In genomic region chr10:1732501-1733123, GRCh38 we compare ENCODE assay signal across 25 cellular contexts. TPM values are rescaled to one million over a fixed set of nuclear protein-coding genes. Genes with fewer than 3 reads are reported as not detected.
DNase-seq lines count a peak whose midpoint lies in the region; ATAC-seq, FAIRE-seq and TF ChIP-seq lines count a peak whose summit lies in the region.
"Had no signal": no experiment of that assay in that cellular context is flagged by ENCODE, and none has a peak within 500 bp of the region (broad histone marks: within the 10 kb centered on the region; RNA-seq: fewer than 3 reads in every experiment).

No MANE protein-coding gene starts in this region.

- H3K9me3 ChIP-seq in GM12878 (replicated peaks; ENCODE audit: control insufficient read depth, insufficient read depth, low read length) (no peaks in the 10 kb centered on the region), left lung (no peaks in the 10 kb centered on the region)
- H3K9me3 ChIP-seq: heart right ventricle, psoas muscle, testis, vagina had no signal

- H3K4me1 ChIP-seq in GM12878 (ENCODE audit: control insufficient read depth, insufficient read depth, low read length) (no peaks in the 10 kb centered on the region), left lung (peaks cover 0 to 6% of the 10 kb centered on the region in 2 donors)
- H3K4me1 ChIP-seq: psoas muscle had no signal

- no peaks in the 10 kb centered on the region for H3K9me3 Mint-ChIP-seq in activated naive CD4-positive, alpha-beta T cell treated with anti-CD3 and anti-CD28 coated beads, Interleukin-2, amount 50 U/mL, for 72 hours
- H3K9me3 Mint-ChIP-seq: activated CD4-positive, alpha-beta T cell treated with anti-CD3 and anti-CD28 coated beads, Interleukin-2, amount 10 ng/mL, durations not matched to agents 24 days and 14 days; activated T-cell treated with anti-CD3 and anti-CD28 coated beads, Interleukin-2, amount 50 U/mL, for 4 hours had no signal

- POLR2A ChIA-PET in GM12878 (lab: Charles Lee): interaction anchor here (0.5 to 1.1 kb wide), 4 partner anchors 22 to 683 kb away, joined by 3 to 4 read pairs (median 3); no protein-coding TSS in a partner anchor

- H3K27me3 ChIP-seq in GM12878 (replicated peaks in 1 of 2; ENCODE audit: control insufficient read depth in 2 of 2, insufficient read depth in 2 of 2, low read length in 1 of 2) (no peaks in the 10 kb centered on the region), left lung (peaks cover 34 to 93% of the 10 kb centered on the region in 2 donors)
- H3K27me3 ChIP-seq: testis had no signal

- peak overlapping the region; percentile 62; the same call in 1 of the 2 replicates for H3K4me3 ChIP-seq in GM08714 (ENCODE audit: low read length)
- H3K4me3 ChIP-seq in GM12878: peak overlapping the region; percentile 50; the same call in 1 of the 2 replicates
- H3K4me3 ChIP-seq in left lung: no peak overlapping the region
- H3K4me3 ChIP-seq: heart right ventricle, psoas muscle, testis, vagina had no signal

- DNase-seq in GM12891 (ENCODE audit: insufficient read length, low spot score) (no peak), GM12878 (ENCODE audit: low read depth, low spot score) (no peak), left lung (peak in 1 of 2 donors; percentile 61), nucleus accumbens (lab: John Stamatoyannopoulos, UW) (no peak)
- DNase-seq in activated naive CD4-positive, alpha-beta T cell treated with anti-CD3 and anti-CD28 coated beads, Interleukin-2, amount 50 U/mL, for 72 hours (ENCODE audit: low spot score in 2 of 2): no peak
- DNase-seq in effector CD4-positive, alpha-beta T cell: no peak
- DNase-seq: activated CD4-positive, alpha-beta T cell treated with anti-CD3 and anti-CD28 coated beads, Interleukin-2, amount 10 ng/mL, durations not matched to agents 24 days and 14 days; activated T-cell treated with anti-CD3 and anti-CD28 coated beads, Interleukin-2, amount 50 U/mL, for 4 hours; Calu3; foreskin fibroblast; heart right ventricle; Kasumi-1; NCI-H187 treated with DMSO at 0.1 percent for 48 hours; NCI-H226; NCI-H774; psoas muscle; stimulated activated naive CD4-positive, alpha-beta T cell treated with Interleukin-2 at 50 U/mL for 16 hours; testis had no signal

- no peak overlapping the region for H3K27ac ChIP-seq in GM12878 (ENCODE audit: control insufficient read depth, insufficient read depth)
- H3K27ac ChIP-seq in left lung: no peak overlapping the region
- H3K27ac ChIP-seq: C4-2B, epithelial cell of prostate, heart right ventricle, psoas muscle, testis, vagina had no signal

- TF ChIP-seq EP300 in GM12878 (IDR thresholded peaks at IDR 0.05; ENCODE audit: borderline replicate concordance in 1 of 2, control insufficient read depth in 1 of 2, low read depth in 2 of 2, low read length in 2 of 2): no peak

- H3K9ac ChIP-seq in GM12878 (ENCODE audit: control insufficient read depth, insufficient read depth, low read length): no peak overlapping the region

- TF ChIP-seq POLR2A in GM12891 (IDR thresholded peaks at IDR 0.05; ENCODE audit: low read depth, low read length) (no peak), GM12878 (IDR thresholded peaks at IDR 0.05; ENCODE audit: low read depth, low read length) (no peak)

- in situ Hi-C loops in GM12878 (cut with MboI): no loop called here

- ATAC-seq in GM12878 (no peak), left lung (peak; percentile 54), GM18858 (IDR thresholded peaks at IDR 0.05; ENCODE audit: unreplicated experiment) (no peak)
- ATAC-seq in activated naive CD4-positive, alpha-beta T cell treated with anti-CD3 and anti-CD28 coated beads, Interleukin-2, amount 50 U/mL, for 72 hours: no peak
- ATAC-seq: activated T-cell treated with anti-CD3 and anti-CD28 coated beads, Interleukin-2, amount 50 U/mL, for 4 hours; heart right ventricle; psoas muscle; Right ventricle myocardium inferior had no signal

- RAD21 ChIA-PET in GM12878 (lab: Charles Lee; ENCODE audit: unreplicated experiment): interaction anchor here (1.2 to 3.1 kb wide), 5 partner anchors 11 to 312 kb away, joined by 3 to 21 read pairs (median 5); no protein-coding TSS in a partner anchor

- 66% methylated on average over 20 of the region's 20 CpGs for WGBS in GM12878 (ENCODE audit: insufficient coverage, insufficient replicate concordance, low lambda C conversion rate, missing lambda C conversion rate)

- no peak overlapping the region for H2AFZ ChIP-seq in GM12878 (ENCODE audit: control insufficient read depth, low read depth, low read length)

- CTCF ChIA-PET in GM12878 (lab: Yijun Ruan, JAX): interaction anchor here (1.3 to 9.7 kb wide), 5 partner anchors 17 to 312 kb away, joined by 3 to 113 read pairs (median 4); no protein-coding TSS in a partner anchor

- no peaks in the 10 kb centered on the region for H4K20me1 ChIP-seq in GM12878 (ENCODE audit: control insufficient read depth, insufficient read depth)

- H3K79me2 ChIP-seq in GM12878 (ENCODE audit: control insufficient read depth, insufficient read depth, low read length): peaks cover 65% of the 10 kb centered on the region

- no peaks in the 10 kb centered on the region for H3K36me3 Mint-ChIP-seq in activated naive CD4-positive, alpha-beta T cell treated with anti-CD3 and anti-CD28 coated beads, Interleukin-2, amount 50 U/mL, for 72 hours

- BruUV-seq in GM12878 (replicated peaks; lab: Mats Ljungman, UMichigan): no TSS peak

- SMC1A ChIA-PET in GM12878 (lab: Charles Lee; ENCODE audit: uncharacterized antibody, unreplicated experiment): interaction anchor here (1.2 to 13.0 kb wide), 4 partner anchors 17 to 314 kb away, joined by 3 to 214 read pairs (median 5); no protein-coding TSS in a partner anchor

- H3K4me2 ChIP-seq in GM12878 (ENCODE audit: control insufficient read depth, insufficient read depth): peak overlapping the region; percentile 34; the same call in 1 of the 2 replicates

- no peak for TF ChIP-seq RAD21 in GM12878 (IDR thresholded peaks at IDR 0.05; ENCODE audit: insufficient read depth, low read depth, low read length)

- H3K36me3 ChIP-seq in GM12878 (ENCODE audit: control insufficient read depth in 2 of 2, insufficient read depth in 2 of 2, low read length in 1 of 2) (no peaks in the 10 kb centered on the region), left lung (no peaks in the 10 kb centered on the region)
- H3K36me3 ChIP-seq: heart right ventricle, vagina had no signal

- FAIRE-seq in GM12891 (lab: Jason Lieb, UNC) (peak; percentile 77), GM12878 (lab: Jason Lieb, UNC) (no peak)
- FAIRE-seq: H54 had no signal

- H3K27ac Mint-ChIP-seq in activated naive CD4-positive, alpha-beta T cell treated with anti-CD3 and anti-CD28 coated beads, Interleukin-2, amount 50 U/mL, for 72 hours: no peak overlapping the region
- H3K27ac Mint-ChIP-seq: activated CD4-positive, alpha-beta T cell treated with anti-CD3 and anti-CD28 coated beads, Interleukin-2, amount 10 ng/mL, durations not matched to agents 24 days and 14 days had no signal

- intact Hi-C loops in GM12878 (cut with micrococcal nuclease; ENCODE audit: unreplicated experiment) (loop anchor here (10.0 kb wide), 1 partner anchor 248 kb away; no protein-coding TSS in a partner anchor), left lung (cut with DNase I) (no loop called here)

- no peak for TF ChIP-seq CTCF in GM12878 (IDR thresholded peaks at IDR 0.05 in 2 of 3, conservative IDR thresholded peaks at IDR 0.05 in 1 of 3; ENCODE audit: control insufficient read depth in 2 of 3, extremely low read depth in 1 of 3, insufficient read depth in 1 of 3, low read depth in 3 of 3, low read length in 3 of 3)
- no peak for TF ChIP-seq CTCF in left lung (IDR thresholded peaks at IDR 0.05)

TF ChIP-seq in GM12891, 5 proteins besides CTCF, POLR2A, EP300 and RAD21:
- TF ChIP-seq SPI1 (IDR thresholded peaks at IDR 0.05; ENCODE audit: low read depth, low read length) (no peak), PAX5 (IDR thresholded peaks at IDR 0.05; ENCODE audit: insufficient read depth, low read length, severe bottlenecking) (no peak), POU2F2 (IDR thresholded peaks at IDR 0.05; ENCODE audit: low read depth, low read length) (no peak)

TF ChIP-seq in GM12878, 131 proteins besides CTCF, POLR2A, EP300 and RAD21 (continues in another document):
- TF ChIP-seq KLF5 (IDR thresholded peaks at IDR 0.05; ENCODE audit: partially characterized antibody) (no peak), FOS (IDR thresholded peaks at IDR 0.05; ENCODE audit: borderline replicate concordance, extremely low read depth, insufficient read length) (no peak), CHD4 (IDR thresholded peaks at IDR 0.05) (no peak), SIN3A (IDR thresholded peaks at IDR 0.05; ENCODE audit: low read depth, low read length) (peak; percentile 29; the same call in 1 of the 2 replicates), NFYA (IDR thresholded peaks at IDR 0.05; ENCODE audit: borderline replicate concordance, low read depth, low read length) (no peak), ATF3 (IDR thresholded peaks at IDR 0.05; ENCODE audit: borderline replicate concordance, extremely low read depth, low read depth, low read length) (no peak)

RNA-seq across cellular contexts. Expression of gene ADARB2, which starts 4.7 kb away (rescaled TPM):
- 1.3 TPM for polyA plus RNA-seq in GM12891 (2012; ENCODE audit: low read depth, missing spikeins)
- 64.4 and 79.9 TPM in 2 replicates for total RNA-seq in GM12878 (2013; cell fraction: nucleolus; rRNA removed)
- 1.2 and 1.7 TPM in 2 replicates for total RNA-seq in GM12878 (2014; rRNA removed)
- total RNA-seq in GM12878 (2014; rRNA removed; fragmentation: Illumina TruSeq; extraction: Trizol): 0.60 and 0.81 TPM in 2 replicates
- 3.1 and 4.1 TPM in 2 replicates for total RNA-seq in GM12878 (2021)
- 0.26 TPM for polyA plus RNA-seq in GM12878 (2011; ENCODE audit: low read depth)
- 1.5 and 3.2 TPM in 2 replicates for polyA plus RNA-seq in GM12878 (2011; rRNA removed)
- polyA plus RNA-seq in GM12878 (2011; cell fraction: cytosol; rRNA removed): 3.4 and 5.2 TPM in 2 replicates
- polyA plus RNA-seq in GM12878 (2011; cell fraction: nucleus; rRNA removed): 41.2 and 48.3 TPM in 2 replicates
- polyA plus RNA-seq in GM12878 (2012): 1.0 and 1.2 TPM in 2 replicates
- polyA plus RNA-seq in GM12878 (2014; fragmentation: Illumina TruSeq; extraction: Trizol): 0.57 and 0.67 TPM in 2 replicates
- polyA plus RNA-seq in GM12878 (2014; fragmentation: Nextera tagmentation; extraction: Ambion mirVana): under 1 TPM; 0.02 to 0.04 TPM
- 2.2 and 2.7 TPM in 2 replicates for polyA plus RNA-seq in GM12878 (2014; rRNA removed)
- under 1 TPM; 0.43 to 0.71 TPM for polyA plus RNA-seq in GM12878 (2016; fragmentation: Nextera tagmentation; extraction: Ambion mirVana)
- polyA minus RNA-seq in GM12878 (2011; rRNA and poly(A)+ RNA removed): 2.4 and 7.1 TPM in 2 replicates
- 1.9 and 3.1 TPM in 2 replicates for polyA minus RNA-seq in GM12878 (2011; cell fraction: cytosol; rRNA and poly(A)+ RNA removed)
- 14.9 and 22.1 TPM in 2 replicates for polyA minus RNA-seq in GM12878 (2011; cell fraction: nucleus; rRNA and poly(A)+ RNA removed)
- total RNA-seq in left lung: under 1 TPM; 0.76 to 0.92 TPM
- total RNA-seq in activated naive CD4-positive, alpha-beta T cell treated with anti-CD3 and anti-CD28 coated beads, Interleukin-2, amount 50 U/mL, for 72 hours: under 1 TPM in 1 of 2 donors, not detected in 1; 0.27 TPM
- total RNA-seq: activated CD4-positive, alpha-beta T cell treated with anti-CD3 and anti-CD28 coated beads, Interleukin-2, amount 10 ng/mL, durations not matched to agents 24 days and 14 days; Calu3 had no signal

Comparison
In these comparisons a context has a peak if more than half of its experiments do, and no peak if none do; other contexts are left out.
1. H3K4me3 ChIP-seq: peak in GM08714 (single experiment) and GM12878 (single experiment); none in left lung (0 of 2).